21 cellular contexts compared by ENCODE assay signal in the genomic region with DNA sequence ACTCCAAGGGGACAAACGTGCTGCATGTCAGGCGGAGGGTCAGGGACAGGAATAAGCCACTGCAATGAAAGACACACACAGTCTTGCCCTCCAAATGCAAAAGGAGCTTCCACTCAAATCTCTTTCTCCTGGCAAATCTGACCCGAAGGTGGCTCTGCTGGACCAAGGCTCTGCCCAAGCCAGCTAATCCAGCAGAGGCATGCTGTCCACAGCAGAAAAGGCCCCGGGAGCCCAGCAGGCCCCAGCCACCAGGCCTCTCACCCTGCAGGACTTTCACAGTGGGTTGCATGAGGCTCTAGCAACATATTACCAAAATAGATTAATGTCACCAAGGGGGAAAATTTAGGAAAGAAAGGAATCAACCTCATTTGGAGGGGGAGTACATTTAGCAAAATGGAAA.
DNase-seq lines count a peak whose midpoint lies in the region; ATAC-seq and TF ChIP-seq lines count a peak whose summit lies in the region.
"Had no signal": no experiment of that assay in that cellular context is flagged by ENCODE, and none has a peak within 500 bp of the region (broad histone marks: within the 10 kb centered on the region; RNA-seq: fewer than 3 reads in every experiment).

No MANE protein-coding gene starts in this region.

- H3K4me3 ChIP-seq in SK-N-SH (ENCODE audit: low read depth in 2 of 2, low read length in 1 of 2): no peak overlapping the region
- H3K4me3 ChIP-seq in neural progenitor cell: no peak overlapping the region
- H3K4me3 ChIP-seq: A549; BLaER1 treated with 17β-estradiol and CSF1 and Interleukin-3, amounts not matched to agents 10 nM and 100 nM; GM12878 had no signal

- CTCF ChIA-PET in SK-N-SH (lab: Yijun Ruan, JAX): no interaction called here

- no peaks in the 10 kb centered on the region for H3K9me2 ChIP-seq in SK-N-SH

- no peak for ATAC-seq in SK-N-SH treated with all-trans-retinoic acid at 6 μM for 48 hours
- ATAC-seq in HG02678 (IDR thresholded peaks at IDR 0.05; ENCODE audit: unreplicated experiment): no peak
- ATAC-seq: A549; CD8-positive, alpha-beta T cell; GM12878 had no signal

- H3K36me3 Mint-ChIP-seq in brain (no peaks in the 10 kb centered on the region), nephron (ENCODE audit: low read depth) (no peaks in the 10 kb centered on the region), neural progenitor cell (no peaks in the 10 kb centered on the region), nephron progenitor cell (ENCODE audit: low read depth) (no peaks in the 10 kb centered on the region)
- H3K36me3 Mint-ChIP-seq: CD8-positive, alpha-beta T cell had no signal

- H3K4me1 ChIP-seq in SK-N-SH (ENCODE audit: control insufficient read depth in 1 of 2, insufficient read depth in 2 of 2, low read depth in 1 of 2, low read length in 1 of 2) (no peaks in the 10 kb centered on the region; a peak in 1 of 4 replicates), neural progenitor cell (peaks cover 19% of the 10 kb centered on the region)
- H3K4me1 ChIP-seq: A549, Caco-2 had no signal

- peaks cover 50% of the 10 kb centered on the region for H3K4me1 Mint-ChIP-seq in brain
- peaks cover 39% of the 10 kb centered on the region for H3K4me1 Mint-ChIP-seq in nephron
- H3K4me1 Mint-ChIP-seq in neural progenitor cell: peaks cover 18% of the 10 kb centered on the region
- peaks cover 10% of the 10 kb centered on the region for H3K4me1 Mint-ChIP-seq in nephron progenitor cell
- H3K4me1 Mint-ChIP-seq: B cell had no signal

- H3F3A ChIP-seq in SK-N-SH (replicated peaks; ENCODE audit: insufficient read depth): no peaks in the 10 kb centered on the region
- H3F3A ChIP-seq in neural progenitor cell (ENCODE audit: low read depth): no peaks in the 10 kb centered on the region

- H3K36me3 ChIP-seq in SK-N-SH (replicated peaks in 1 of 2; ENCODE audit: control insufficient read depth in 1 of 2, insufficient read depth in 2 of 2, low read length in 1 of 2) (no peaks in the 10 kb centered on the region), neural progenitor cell (no peaks in the 10 kb centered on the region)
- H3K36me3 ChIP-seq: BLaER1 treated with 17β-estradiol and CSF1 and Interleukin-3, amounts not matched to agents 10 nM and 100 nM had no signal

- H3K27ac ChIP-seq in SK-N-SH (ENCODE audit: low read depth in 2 of 2, low read length in 1 of 2) (no peak overlapping the region), neural progenitor cell (no peak overlapping the region)
- H3K27ac ChIP-seq: 22Rv1; A549; BLaER1 treated with 17β-estradiol and CSF1 and Interleukin-3, amounts not matched to agents 10 nM and 100 nM; C4-2B had no signal

- H3K27ac Mint-ChIP-seq in brain (peak overlapping the region in 3 of 5 experiments; percentile 2 to 78 (median 26)), nephron (peak overlapping the region in 2 of 3 experiments; percentile 45 to 94), neural progenitor cell (no peak overlapping the region), nephron progenitor cell (no peak overlapping the region)
- H3K27ac Mint-ChIP-seq: B cell; CD4-positive, alpha-beta T cell; CD8-positive, alpha-beta T cell had no signal

- peak; percentile 13; the same call in 1 of the 2 replicates for TF ChIP-seq RAD21 in SK-N-SH (IDR thresholded peaks at IDR 0.05; ENCODE audit: low read length)

- H2AFZ ChIP-seq in SK-N-SH (ENCODE audit: low read depth) (no peak overlapping the region), neural progenitor cell (replicated peaks) (peak overlapping the region; percentile 65)

- 31% methylated on average over 3 of the region's 4 CpGs for WGBS in SK-N-SH (ENCODE audit: low lambda C conversion rate)

- no peak overlapping the region for H3K9ac ChIP-seq in SK-N-SH
- no peak overlapping the region for H3K9ac ChIP-seq in neural progenitor cell
- H3K9ac ChIP-seq: BLaER1 treated with 17β-estradiol and CSF1 and Interleukin-3, amounts not matched to agents 10 nM and 100 nM had no signal

- H3K9me3 ChIP-seq in SK-N-SH (no peaks in the 10 kb centered on the region), neural progenitor cell (ENCODE audit: low read depth) (no peaks in the 10 kb centered on the region)
- H3K9me3 ChIP-seq: A549, Caco-2 had no signal

- TF ChIP-seq CTCF in SK-N-SH (IDR thresholded peaks at IDR 0.05) (no peak), brain (conservative IDR thresholded peaks at IDR 0.05) (no peak), nephron (IDR thresholded peaks at IDR 0.05; ENCODE audit: unreplicated experiment in 3 of 3) (no peak), neural progenitor cell (IDR thresholded peaks at IDR 0.05) (no peak), GM10266 (IDR thresholded peaks at IDR 0.05; ENCODE audit: control insufficient read depth, insufficient read depth, low read depth, missing control alignments) (no peak), nephron progenitor cell (IDR thresholded peaks at IDR 0.05) (no peak)

- TF ChIP-seq EP300 in SK-N-SH (IDR thresholded peaks at IDR 0.05; ENCODE audit: borderline replicate concordance in 1 of 2, low read depth in 1 of 2, low read length in 1 of 2): no peak

- H3K79me2 ChIP-seq in SK-N-SH (ENCODE audit: insufficient read depth): no peaks in the 10 kb centered on the region
- H3K79me2 ChIP-seq in neural progenitor cell (ENCODE audit: low read depth): no peaks in the 10 kb centered on the region

- POLR2A ChIA-PET in SK-N-SH (lab: Yijun Ruan, JAX): no interaction called here

- H3K27me3 Mint-ChIP-seq in brain (peaks cover 3% of the 10 kb centered on the region), nephron (ENCODE audit: low read depth) (peaks cover 6% of the 10 kb centered on the region), neural progenitor cell (ENCODE audit: insufficient read depth, low read depth) (peaks cover 10% of the 10 kb centered on the region), nephron progenitor cell (ENCODE audit: low read depth, poor library complexity) (peaks cover 32% of the 10 kb centered on the region)
- H3K27me3 Mint-ChIP-seq: CD4-positive, alpha-beta T cell had no signal

- H3K4me3 Mint-ChIP-seq in brain: no peak overlapping the region
- H3K4me3 Mint-ChIP-seq in nephron: no peak overlapping the region
- H3K4me3 Mint-ChIP-seq in neural progenitor cell: no peak overlapping the region
- no peak overlapping the region for H3K4me3 Mint-ChIP-seq in nephron progenitor cell
- H3K4me3 Mint-ChIP-seq: B cell; CD4-positive, alpha-beta T cell; CD8-positive, alpha-beta T cell had no signal

- peaks cover 0 to 5% (median 0%) of the 10 kb centered on the region in 5 experiments for H3K9me3 Mint-ChIP-seq in brain
- peaks cover 6% of the 10 kb centered on the region for H3K9me3 Mint-ChIP-seq in nephron
- no peaks in the 10 kb centered on the region for H3K9me3 Mint-ChIP-seq in neural progenitor cell
- H3K9me3 Mint-ChIP-seq in nephron progenitor cell: peaks cover 23% of the 10 kb centered on the region
- H3K9me3 Mint-ChIP-seq: CD4-positive, alpha-beta T cell; CD8-positive, alpha-beta T cell had no signal

- H3K4me2 ChIP-seq in SK-N-SH: no peak overlapping the region
- no peak overlapping the region for H3K4me2 ChIP-seq in neural progenitor cell
- H3K4me2 ChIP-seq: A549; BLaER1 treated with 17β-estradiol and CSF1 and Interleukin-3, amounts not matched to agents 10 nM and 100 nM had no signal

- H4K20me1 ChIP-seq in SK-N-SH (ENCODE audit: insufficient read depth) (no peaks in the 10 kb centered on the region), neural progenitor cell (ENCODE audit: low read depth) (no peaks in the 10 kb centered on the region)
- H4K20me1 ChIP-seq: BLaER1 treated with 17β-estradiol and CSF1 and Interleukin-3, amounts not matched to agents 10 nM and 100 nM had no signal

- no peaks in the 10 kb centered on the region for H3K27me3 ChIP-seq in SK-N-SH (ENCODE audit: insufficient read depth)
- no peaks in the 10 kb centered on the region for H3K27me3 ChIP-seq in neural progenitor cell
- H3K27me3 ChIP-seq: BLaER1 treated with 17β-estradiol and CSF1 and Interleukin-3, amounts not matched to agents 10 nM and 100 nM had no signal

- DNase-seq in SK-N-SH (no peak), neural progenitor cell (ENCODE audit: low spot score) (no peak), GM10266 (ENCODE audit: extremely low spot score) (no peak), nephron progenitor cell (no peak)
- DNase-seq: AML-193; Caco-2; Calu3; CD4-positive, alpha-beta T cell; CD8-positive, alpha-beta T cell; DMS79 treated with DMSO at 0.1 percent for 48 hours; GF-D8 had no signal

TF ChIP-seq in SK-N-SH, 30 proteins besides CTCF, POLR2A, EP300 and RAD21 (continues in another document):
- no peak for TF ChIP-seq TCF12 (IDR thresholded peaks at IDR 0.05)
- TF ChIP-seq GATA2 (CRISPR knock-in tag; IDR thresholded peaks at IDR 0.05): no peak
- TF ChIP-seq RFX5 (IDR thresholded peaks at IDR 0.05; ENCODE audit: low read length): no peak
- no peak for TF ChIP-seq SIN3A (IDR thresholded peaks at IDR 0.05; ENCODE audit: borderline replicate concordance, low read depth, low read length)
- TF ChIP-seq CHD2 (IDR thresholded peaks at IDR 0.05; ENCODE audit: low read length, partially characterized antibody): no peak

TF ChIP-seq in SK-N-SH treated with all-trans-retinoic acid at 6 μM for 48 hours, 23 proteins besides CTCF, POLR2A, EP300 and RAD21 (continues in another document):
- TF ChIP-seq ZFP30 (CRISPR knock-in tag; IDR thresholded peaks at IDR 0.05): no peak
- TF ChIP-seq BACH2 (CRISPR knock-in tag; IDR thresholded peaks at IDR 0.05; ENCODE audit: borderline replicate concordance): no peak
- no peak for TF ChIP-seq OSR1 (CRISPR knock-in tag; IDR thresholded peaks at IDR 0.05)
- no peak for TF ChIP-seq GLIS3 (CRISPR knock-in tag; IDR thresholded peaks at IDR 0.05)
- no peak for TF ChIP-seq RARB (CRISPR knock-in tag; IDR thresholded peaks at IDR 0.05)
- no peak for TF ChIP-seq CSDC2 (CRISPR knock-in tag; IDR thresholded peaks at IDR 0.05)
- no peak for TF ChIP-seq ZFP3 (CRISPR knock-in tag; IDR thresholded peaks at IDR 0.05)
- TF ChIP-seq ARNTL (CRISPR knock-in tag; IDR thresholded peaks at IDR 0.05; ENCODE audit: borderline replicate concordance, low read depth): no peak
- TF ChIP-seq, protein P1, sequence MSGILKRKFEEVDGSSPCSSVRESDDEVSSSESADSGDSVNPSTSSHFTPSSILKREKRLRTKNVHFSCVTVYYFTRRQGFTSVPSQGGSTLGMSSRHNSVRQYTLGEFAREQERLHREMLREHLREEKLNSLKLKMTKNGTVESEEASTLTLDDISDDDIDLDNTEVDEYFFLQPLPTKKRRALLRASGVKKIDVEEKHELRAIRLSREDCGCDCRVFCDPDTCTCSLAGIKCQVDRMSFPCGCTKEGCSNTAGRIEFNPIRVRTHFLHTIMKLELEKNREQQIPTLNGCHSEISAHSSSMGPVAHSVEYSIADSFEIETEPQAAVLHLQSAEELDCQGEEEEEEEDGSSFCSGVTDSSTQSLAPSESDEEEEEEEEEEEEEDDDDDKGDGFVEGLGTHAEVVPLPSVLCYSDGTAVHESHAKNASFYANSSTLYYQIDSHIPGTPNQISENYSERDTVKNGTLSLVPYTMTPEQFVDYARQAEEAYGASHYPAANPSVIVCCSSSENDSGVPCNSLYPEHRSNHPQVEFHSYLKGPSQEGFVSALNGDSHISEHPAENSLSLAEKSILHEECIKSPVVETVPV (CRISPR knock-in tag; IDR thresholded peaks at IDR 0.05): no peak

Comparison
In these comparisons a context has a peak if more than half of its experiments do, and no peak if none do; other contexts are left out.
1. H3K27ac Mint-ChIP-seq: peak in brain (3 of 5) and nephron (2 of 3); none in neural progenitor cell (single experiment) and nephron progenitor cell (single experiment).